ENCODE assay signal across 13 cellular contexts in genomic region chr2:54520687-54521086, GRCh38.
DNase-seq lines count a peak whose midpoint lies in the region; ATAC-seq and TF ChIP-seq lines count a peak whose summit lies in the region.
"Had no signal": no experiment of that assay in that cellular context is flagged by ENCODE, and none has a peak within 500 bp of the region (broad histone marks: within the 10 kb centered on the region; RNA-seq: fewer than 3 reads in every experiment).

No MANE protein-coding gene starts in this region.

- TF ChIP-seq POLR2A in erythroblast (IDR thresholded peaks at IDR 0.05; ENCODE audit: low read length) = no peak

- ATAC-seq in GM21381 (IDR thresholded peaks at IDR 0.05; ENCODE audit: unreplicated experiment) = no peak
- no peak for ATAC-seq in GM18520 (IDR thresholded peaks at IDR 0.05; ENCODE audit: unreplicated experiment)
- ATAC-seq in GM18909 (IDR thresholded peaks at IDR 0.05; ENCODE audit: poor library complexity, unreplicated experiment) = no peak
- ATAC-seq: GM12878 had no signal

- DNase-seq in Daoy (ENCODE audit: low read depth) (peak; percentile 77), RKO (ENCODE audit: low spot score) (peak; percentile 26), fibroblast of gingiva (ENCODE audit: low read depth) (peak; percentile 73), renal cortical epithelial cell (ENCODE audit: low read depth) (peak; percentile 89), erythroblast (lab: John Stamatoyannopoulos, UW) (no peak)
- DNase-seq: Caco-2, naive B cell, NCI-H526 treated with DMSO at 0.1 percent for 48 hours, Right ventricle myocardium superior had no signal

Comparison
In these comparisons a context has a peak if more than half of its experiments do, and no peak if none do; other contexts are left out.
1. DNase-seq: peak in Daoy (single experiment), RKO (single experiment), fibroblast of gingiva (single experiment) and renal cortical epithelial cell (single experiment); none in erythroblast (0 of 2).